ENCODE assay signal across 28 cellular contexts in the genomic region with DNA sequence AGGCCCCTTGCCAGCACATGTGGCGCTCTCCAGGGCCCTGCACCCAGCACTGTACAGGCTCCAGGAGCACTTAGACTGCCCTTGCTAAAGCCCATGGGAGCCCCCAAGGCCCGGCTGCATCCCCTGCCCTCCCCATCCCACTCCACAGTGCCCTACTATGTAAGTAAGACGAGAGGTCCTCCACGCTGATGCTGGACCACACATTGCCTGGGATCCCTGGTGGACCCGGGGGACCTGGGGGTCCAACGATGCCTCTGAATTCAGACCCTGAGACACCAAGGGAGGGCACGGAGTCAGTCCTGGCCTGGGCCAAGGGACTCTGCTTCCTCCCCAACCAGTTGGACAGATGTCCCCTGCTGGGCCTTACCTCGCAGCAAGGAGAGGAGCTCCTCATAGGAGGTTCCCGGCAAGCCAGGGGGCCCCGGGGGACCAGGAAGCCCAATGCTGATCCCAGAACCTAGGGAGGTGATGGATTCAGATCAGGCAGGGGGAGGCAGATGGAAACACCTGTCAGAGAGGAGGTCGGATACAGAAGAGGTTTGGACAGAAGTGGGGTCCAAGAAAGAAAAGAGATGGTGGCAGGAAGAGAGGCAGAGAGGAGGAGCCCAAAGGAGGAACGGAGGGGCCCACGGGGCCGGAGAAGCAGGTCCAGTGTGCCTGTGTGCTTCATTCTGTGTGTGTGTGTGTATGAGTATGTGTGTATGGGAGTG. TPM values are rescaled to one million over a fixed set of nuclear protein-coding genes. Genes with fewer than 3 reads are reported as not detected.
A peak's percentile ranks its signal among the peaks of the same experiment; 100 is the strongest.
DNase-seq lines count a peak whose midpoint lies in the region; ATAC-seq and TF ChIP-seq lines count a peak whose summit lies in the region.
"Had no signal": no experiment of that assay in that cellular context is flagged by ENCODE, and none has a peak within 500 bp of the region (broad histone marks: within the 10 kb centered on the region; RNA-seq: fewer than 3 reads in every experiment).

No MANE protein-coding gene starts in this region.

- H3K4me1 ChIP-seq in Panc1 (ENCODE audit: control insufficient read depth, insufficient read depth, low read length) (no peaks in the 10 kb centered on the region), esophagus muscularis mucosa (no peaks in the 10 kb centered on the region), vagina (no peaks in the 10 kb centered on the region), spleen (peaks cover 0 to 19% (median 0%) of the 10 kb centered on the region in 6 donors), GM23338 (ENCODE audit: insufficient read depth) (peaks cover 15% of the 10 kb centered on the region)
- H3K4me1 ChIP-seq: body of pancreas, esophagus squamous epithelium had no signal

- TF ChIP-seq POLR2A in esophagus muscularis mucosa (IDR thresholded peaks at IDR 0.05; ENCODE audit: low read depth), result no peak
- no peak for TF ChIP-seq POLR2A in vagina (IDR thresholded peaks at IDR 0.05)
- no peak for TF ChIP-seq POLR2A in spleen (IDR thresholded peaks at IDR 0.05)

- DNase-seq in activated CD8-positive, alpha-beta memory T cell treated with anti-CD3 and anti-CD28 coated beads for 24 hours, result peak; percentile 53
- DNase-seq in activated CD8-positive, alpha-beta memory T cell treated with anti-CD3 and anti-CD28 coated beads, Interleukin-2, amount 50 U/mL, for 4 hours, result no peak
- DNase-seq in Panc1 (ENCODE audit: low read depth, low spot score) (no peak), esophagus muscularis mucosa (ENCODE audit: extremely low spot score) (peak; percentile 92), vagina (ENCODE audit: extremely low spot score in 2 of 2) (peak; percentile 80 to 89), spleen (no peak), GM23338 (ENCODE audit: low spot score) (no peak), LoVo (ENCODE audit: low spot score) (no peak)
- DNase-seq: activated CD4-positive, alpha-beta T cell treated with anti-CD3 and anti-CD28 coated beads for 36 hours; activated gamma-delta T cell treated with Interleukin-2 at 50 U/mL for 16 hours; activated T-cell treated with anti-CD3 and anti-CD28 coated beads, Interleukin-2, amount 50 U/mL, for 24 hours; body of pancreas; DMS79; esophagus squamous epithelium; foreskin melanocyte; GDM1; H9; kidney glomerular epithelial cell; mammary epithelial cell; MV-4-11; NCI-H1436 treated with DMSO at 0.1 percent for 48 hours; NCI-H2107; nephron progenitor cell; ovary; SW 1271 had no signal

- BruUV-seq in Panc1 (replicated peaks; lab: Mats Ljungman, UMichigan), result no TSS peak

- H3K4me3 Mint-ChIP-seq in GM23338, result no peak overlapping the region
- H3K4me3 Mint-ChIP-seq: activated CD4-positive, alpha-beta T cell treated with anti-CD3 and anti-CD28 coated beads for 36 hours; activated T-cell treated with anti-CD3 and anti-CD28 coated beads, Interleukin-2, amount 50 U/mL, for 24 hours; dendritic cell treated with granulocyte-macrophage colony-stimulating factor and Interleukin-4, amounts not matched to agents 40 ng/mL and 50 ng/mL, for 4 days; H9; nephron progenitor cell; stimulated activated memory B cell treated with anti-CD40 and anti-IgM and Interleukin-4, amounts not matched to agents 10 μg/mL and 1 μg/mL and 100 μg/mL, for 72 hours had no signal

- H3K9me3 ChIP-seq in Panc1 (ENCODE audit: control insufficient read depth, insufficient read depth, low read depth, low read length) (no peaks in the 10 kb centered on the region), esophagus muscularis mucosa (no peaks in the 10 kb centered on the region), vagina (no peaks in the 10 kb centered on the region), spleen (no peaks in the 10 kb centered on the region)
- H3K9me3 ChIP-seq: body of pancreas, esophagus squamous epithelium, ovary had no signal

- no peaks in the 10 kb centered on the region for H3K36me3 ChIP-seq in Panc1 (ENCODE audit: control insufficient read depth, insufficient read depth, low read length)
- H3K36me3 ChIP-seq in esophagus muscularis mucosa, result peaks cover 0 to 25% (median 24%) of the 10 kb centered on the region in 4 donors
- H3K36me3 ChIP-seq in vagina, result peaks cover 0 to 25% of the 10 kb centered on the region in 2 donors
- H3K36me3 ChIP-seq in spleen, result peaks cover 0 to 33% (median 0%) of the 10 kb centered on the region in 6 donors
- no peaks in the 10 kb centered on the region for H3K36me3 ChIP-seq in GM23338 (ENCODE audit: insufficient read depth)
- H3K36me3 ChIP-seq: ovary had no signal

- no peak overlapping the region for H2AFZ ChIP-seq in GM23338

- no peak overlapping the region for H3K27ac Mint-ChIP-seq in GM23338
- H3K27ac Mint-ChIP-seq: activated CD4-positive, alpha-beta T cell treated with anti-CD3 and anti-CD28 coated beads for 36 hours; activated T-cell treated with anti-CD3 and anti-CD28 coated beads, Interleukin-2, amount 50 U/mL, for 24 hours; dendritic cell treated with granulocyte-macrophage colony-stimulating factor and Interleukin-4, amounts not matched to agents 40 ng/mL and 50 ng/mL, for 4 days; H9; nephron progenitor cell; stimulated activated memory B cell treated with anti-CD40 and anti-IgM and Interleukin-4, amounts not matched to agents 10 μg/mL and 1 μg/mL and 100 μg/mL, for 72 hours had no signal

- H3K27me3 ChIP-seq in Panc1 (ENCODE audit: control insufficient read depth, insufficient read depth, low read length) (no peaks in the 10 kb centered on the region), esophagus muscularis mucosa (no peaks in the 10 kb centered on the region), vagina (no peaks in the 10 kb centered on the region), spleen (replicated peaks in 1 of 7) (no peaks in the 10 kb centered on the region), GM23338 (ENCODE audit: insufficient read depth) (no peaks in the 10 kb centered on the region)
- H3K27me3 ChIP-seq: body of pancreas, esophagus squamous epithelium, ovary had no signal

- H3K9me2 ChIP-seq in GM23338 (ENCODE audit: insufficient read depth), result no peaks in the 10 kb centered on the region

- no peaks in the 10 kb centered on the region; the same call in 2 of the 3 replicates for H3K36me3 Mint-ChIP-seq in GM23338 (ENCODE audit: low read depth)

- no peaks in the 10 kb centered on the region for H4K20me1 ChIP-seq in GM23338 (replicated peaks; ENCODE audit: insufficient read depth)

- POLR2A ChIA-PET in Panc1 (lab: Charles Lee), result no interaction called here

- H3K27me3 Mint-ChIP-seq in GM23338 (ENCODE audit: insufficient read depth, low read depth, poor library complexity), result peaks cover 15% of the 10 kb centered on the region
- H3K27me3 Mint-ChIP-seq: activated CD4-positive, alpha-beta T cell treated with anti-CD3 and anti-CD28 coated beads for 36 hours; activated T-cell treated with anti-CD3 and anti-CD28 coated beads, Interleukin-2, amount 50 U/mL, for 24 hours; dendritic cell treated with granulocyte-macrophage colony-stimulating factor and Interleukin-4, amounts not matched to agents 40 ng/mL and 50 ng/mL, for 4 days; stimulated activated memory B cell treated with anti-CD40 and anti-IgM and Interleukin-4, amounts not matched to agents 10 μg/mL and 1 μg/mL and 100 μg/mL, for 72 hours had no signal

- CTCF ChIA-PET in Panc1 (lab: Charles Lee), result no interaction called here

- H3K79me2 ChIP-seq in GM23338 (replicated peaks; ENCODE audit: insufficient read depth), result no peaks in the 10 kb centered on the region

- no peak overlapping the region for H3K4me3 ChIP-seq in Panc1 (ENCODE audit: low read depth in 2 of 2, low read length in 2 of 2)
- H3K4me3 ChIP-seq in esophagus muscularis mucosa, result no peak overlapping the region
- no peak overlapping the region for H3K4me3 ChIP-seq in vagina
- H3K4me3 ChIP-seq in spleen, result no peak overlapping the region
- H3K4me3 ChIP-seq in GM23338, result no peak overlapping the region
- H3K4me3 ChIP-seq: body of pancreas, esophagus squamous epithelium, ovary had no signal

- no peak for TF ChIP-seq CTCF in Panc1 (IDR thresholded peaks at IDR 0.05)
- TF ChIP-seq CTCF in esophagus muscularis mucosa (IDR thresholded peaks at IDR 0.05), result no peak
- no peak for TF ChIP-seq CTCF in vagina (IDR thresholded peaks at IDR 0.05)
- no peak for TF ChIP-seq CTCF in spleen (IDR thresholded peaks at IDR 0.05 in 8 of 11, conservative IDR thresholded peaks at IDR 0.05 in 3 of 11)
- no peak for TF ChIP-seq CTCF in GM23338 (conservative IDR thresholded peaks at IDR 0.05; ENCODE audit: low read depth in 2 of 2)

- H3K27ac ChIP-seq in Panc1 (ENCODE audit: low read length), result no peak overlapping the region
- H3K27ac ChIP-seq in esophagus muscularis mucosa (replicated peaks in 1 of 4), result no peak overlapping the region
- H3K27ac ChIP-seq in vagina, result no peak overlapping the region
- peak overlapping the region in 1 of 8 donors; percentile 74 for H3K27ac ChIP-seq in spleen
- no peak overlapping the region for H3K27ac ChIP-seq in GM23338 (ENCODE audit: low read depth)
- H3K27ac ChIP-seq: body of pancreas, esophagus squamous epithelium, ovary had no signal

- in situ Hi-C loops in Panc1 (cut with HindIII; ENCODE audit: low pct_unique_long_range_greater_than_20kb, low sequenced_read_pairs), result no loop called here

- peak; percentile 19 for ATAC-seq in Panc1
- ATAC-seq in GM23338, result no peak
- ATAC-seq: body of pancreas had no signal

- no peaks in the 10 kb centered on the region for H3F3A ChIP-seq in GM23338 (replicated peaks; ENCODE audit: low read depth)

- H3K4me1 Mint-ChIP-seq in GM23338, result peaks cover 26% of the 10 kb centered on the region
- H3K4me1 Mint-ChIP-seq: activated CD4-positive, alpha-beta T cell treated with anti-CD3 and anti-CD28 coated beads for 36 hours; stimulated activated memory B cell treated with anti-CD40 and anti-IgM and Interleukin-4, amounts not matched to agents 10 μg/mL and 1 μg/mL and 100 μg/mL, for 72 hours had no signal

- no peak overlapping the region for H3K4me2 ChIP-seq in GM23338

- no peak for TF ChIP-seq EP300 in esophagus muscularis mucosa (IDR thresholded peaks at IDR 0.05)

- 84% methylated on average over 10 of the region's 14 CpGs for WGBS in esophagus muscularis mucosa
- 79 to 88% (median 81%) methylated on average over 13 to 14 of the region's 14 CpGs for WGBS in spleen, 5 donors

- intact Hi-C loops in Panc1 (cut with micrococcal nuclease; ENCODE audit: unreplicated experiment) (no loop called here), esophagus muscularis mucosa (cut with DNase I) (no loop called here), vagina (cut with DNase I) (no loop called here), spleen (cut with DNase I; ENCODE audit: low total_unique reads) (no loop called here)

- H3K9me3 Mint-ChIP-seq in GM23338, result no peaks in the 10 kb centered on the region; the same call in 2 of the 3 replicates
- H3K9me3 Mint-ChIP-seq: activated T-cell treated with anti-CD3 and anti-CD28 coated beads, Interleukin-2, amount 50 U/mL, for 24 hours; dendritic cell treated with granulocyte-macrophage colony-stimulating factor and Interleukin-4, amounts not matched to agents 40 ng/mL and 50 ng/mL, for 4 days; H9; nephron progenitor cell had no signal

RNA-seq across cellular contexts. Expression of a gene that starts 50.4 kb away (rescaled TPM):
- total RNA-seq in Panc1 (2021; ENCODE audit: unreplicated experiment) (0.26 TPM), esophagus muscularis mucosa (under 1 TPM in 3 of 4 donors, not detected in 1; 0.17 to 0.29 (median 0.26) TPM), vagina (149 TPM), spleen (1 to 10 TPM in 6 of 7 donors, under 1 TPM in 1; 0.52 to 5.9 (median 1.8) TPM)
- 0.21 TPM for polyA plus RNA-seq in Panc1 (2012; ENCODE audit: insufficient read length)
- polyA plus RNA-seq in spleen (1 to 10 TPM in 2 of 3 donors, under 1 TPM in 1; 0.50 to 2.0 (median 1.3) TPM), GM23338 (2016; fragmentation: Nextera tagmentation; extraction: Ambion mirVana) (0.64 and 1.1 TPM in 2 replicates)
- total RNA-seq in GM23338 (2014; rRNA removed; shearing (Covaris generic)), result 0.04 and 1.3 TPM in 2 replicates
- total RNA-seq: activated CD4-positive, alpha-beta T cell treated with anti-CD3 and anti-CD28 coated beads for 36 hours; LHCN-M2 had no signal

Comparison
In these comparisons a context has a peak if more than half of its experiments do, and no peak if none do; other contexts are left out.
1. DNase-seq: peak in activated CD8-positive, alpha-beta memory T cell treated with anti-CD3 and anti-CD28 coated beads for 24 hours (single experiment), esophagus muscularis mucosa (single experiment) and vagina (2 of 2); none in activated CD8-positive, alpha-beta memory T cell treated with anti-CD3 and anti-CD28 coated beads, Interleukin-2, amount 50 U/mL, for 4 hours (single experiment), Panc1 (single experiment), spleen (single experiment), GM23338 (single experiment) and LoVo (single experiment).
2. RNA of a gene that starts 50.4 kb away (total RNA-seq): 149 TPM in vagina (single experiment); 0.52 to 5.9 TPM in spleen, 0.04 to 1.3 TPM in GM23338, 0.17 to 0.29 TPM in esophagus muscularis mucosa and 0.26 TPM in Panc1 (single experiment); every median in the first group is over 10 times any median in the second.